In the genomic region with DNA sequence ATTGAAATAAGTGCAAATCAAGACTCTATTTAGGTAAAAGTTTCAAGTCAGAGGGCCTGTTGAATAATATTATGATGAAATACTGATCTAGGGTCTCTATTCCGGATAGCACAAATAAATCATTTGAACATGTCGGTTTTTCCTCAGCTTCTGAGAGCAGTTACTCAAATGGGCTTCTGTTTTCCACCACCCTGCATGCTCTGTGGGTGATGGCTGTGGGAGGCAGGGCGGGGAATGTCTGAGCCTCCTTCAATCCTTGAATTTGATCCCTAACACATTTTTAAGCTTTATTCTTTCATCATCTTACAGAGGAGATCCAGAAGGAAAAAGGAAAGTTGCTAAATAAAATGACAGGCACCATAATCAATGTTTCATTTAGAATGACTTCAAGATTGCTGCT, we compare ENCODE assay signal across 19 cellular contexts. TPM values are rescaled to one million over a fixed set of nuclear protein-coding genes. Genes with fewer than 3 reads are reported as not detected.
DNase-seq lines count a peak whose midpoint lies in the region; ATAC-seq and TF ChIP-seq lines count a peak whose summit lies in the region.
"Had no signal": no experiment of that assay in that cellular context is flagged by ENCODE, and none has a peak within 500 bp of the region (broad histone marks: within the 10 kb centered on the region; RNA-seq: fewer than 3 reads in every experiment).

No MANE protein-coding gene starts in this region.

- no peak overlapping the region for H3K4me2 ChIP-seq in GM23248 (ENCODE audit: unreplicated experiment)

- no peaks in the 10 kb centered on the region for H3F3A ChIP-seq in GM23248 (ENCODE audit: insufficient read depth)

- H3K4me1 ChIP-seq in mesodermal cell (ENCODE audit: control insufficient read depth, insufficient read depth, low read length, poor library complexity, severe bottlenecking) (peaks cover 21% of the 10 kb centered on the region), tibial artery (peaks cover 0 to 13% (median 2%) of the 10 kb centered on the region in 4 donors), GM23248 (ENCODE audit: insufficient read depth) (no peaks in the 10 kb centered on the region)
- H3K4me1 ChIP-seq: esophagus muscularis mucosa had no signal

- H4K20me1 ChIP-seq in GM23248 (ENCODE audit: insufficient read depth), result no peaks in the 10 kb centered on the region

- H3K36me3 ChIP-seq in mesodermal cell (ENCODE audit: control insufficient read depth, insufficient read depth, low read length) (no peaks in the 10 kb centered on the region), tibial artery (no peaks in the 10 kb centered on the region), GM23248 (ENCODE audit: low read depth) (no peaks in the 10 kb centered on the region)
- H3K36me3 ChIP-seq: esophagus muscularis mucosa had no signal

- H3K9me3 ChIP-seq in mesodermal cell (ENCODE audit: control insufficient read depth, low read length) (no peaks in the 10 kb centered on the region), tibial artery (no peaks in the 10 kb centered on the region), GM23248 (ENCODE audit: low read depth) (no peaks in the 10 kb centered on the region)
- H3K9me3 ChIP-seq: esophagus muscularis mucosa had no signal

- H3K27ac ChIP-seq in mesodermal cell (ENCODE audit: low read depth, low read length, severe bottlenecking) (peak overlapping the region; percentile 62), tibial artery (peak overlapping the region; percentile 96 to 98), GM23248 (no peak overlapping the region)
- H3K27ac ChIP-seq: esophagus muscularis mucosa, RWPE1 had no signal

- no CpG with 5 or more reads among the region's 3 CpGs for WGBS in mesodermal cell (ENCODE audit: insufficient coverage in 2 of 2), 2 experiments
- WGBS in GM23248 (ENCODE audit: low coverage in 1 of 2, low lambda C conversion rate in 2 of 2, missing lambda C conversion rate in 2 of 2), 2 experiments, result 4 to 7% methylated on average over 3 of the region's 3 CpGs

- DNase-seq in amniotic epithelial cell (ENCODE audit: low read depth) (peak; percentile 38), globus pallidus (ENCODE audit: low spot score) (peak; percentile 66), tibial artery (no peak), GM23248 (no peak)
- no peak for DNase-seq in stimulated activated naive CD4-positive, alpha-beta T cell (lab: John Stamatoyannopoulos, UW)
- DNase-seq: activated CD4-positive, alpha-beta T cell treated with anti-CD3 and anti-CD28 coated beads for 36 hours; AML-193; central memory CD4-positive, alpha-beta T cell; COR-L47; effector CD8-positive, alpha-beta T cell; NCI-H1105 treated with DMSO at 0.1 percent for 48 hours; NCI-H510A; nephron progenitor cell; stimulated activated CD4-positive, alpha-beta T cell treated with anti-CD3 and anti-CD28 coated beads, Interleukin-2, amount 100 ng/mL, for 48 hours had no signal

- no peak for TF ChIP-seq CTCF in tibial artery (IDR thresholded peaks at IDR 0.05)

- H3K27me3 ChIP-seq in tibial artery (no peaks in the 10 kb centered on the region), GM23248 (replicated peaks; ENCODE audit: insufficient read depth) (0 out of 2 replicates have a peak, but pooled peaks cover 9% of the 10 kb centered on the region)
- H3K27me3 ChIP-seq: esophagus muscularis mucosa had no signal

- no peaks in the 10 kb centered on the region for H3K9me2 ChIP-seq in GM23248 (ENCODE audit: insufficient read depth)

- in situ Hi-C loops in GM23248 (cut with MboI), result no loop called here

- H2AFZ ChIP-seq in GM23248, result no peak overlapping the region

- no peak overlapping the region for H3K9ac ChIP-seq in GM23248

- H3K4me3 ChIP-seq in mesodermal cell (ENCODE audit: extremely low read depth, insufficient read depth, low read length, poor library complexity, severe bottlenecking), result no peak overlapping the region
- H3K4me3 ChIP-seq in tibial artery, result peak overlapping the region; percentile 70 to 81
- no peak overlapping the region for H3K4me3 ChIP-seq in GM23248
- H3K4me3 ChIP-seq: esophagus muscularis mucosa had no signal

- ATAC-seq in HG03045 (IDR thresholded peaks at IDR 0.05; ENCODE audit: unreplicated experiment), result no peak
- ATAC-seq: activated CD4-positive, alpha-beta T cell treated with anti-CD3 and anti-CD28 coated beads for 36 hours had no signal

- H3K79me2 ChIP-seq in GM23248 (ENCODE audit: insufficient read depth), result no peaks in the 10 kb centered on the region

- intact Hi-C loops in tibial artery (cut with DNase I; ENCODE audit: low total_unique reads), result no loop called here

RNA-seq across cellular contexts. Expression of a gene that starts 8.5 kb away (rescaled TPM):
- 41.3 TPM for polyA plus RNA-seq in mesodermal cell (2013, experiment 1 of 2)
- polyA plus RNA-seq in mesodermal cell (2013, experiment 2 of 2), result 31.8 TPM
- total RNA-seq in GM23248 (2014; rRNA removed; shearing (Covaris generic)), result not detected in 2 replicates
- not detected in 2 replicates for polyA plus RNA-seq in GM23248 (2016; fragmentation: Nextera tagmentation; extraction: Ambion mirVana)
- total RNA-seq: Daoy had no signal

Comparison
In these comparisons a context has a peak if more than half of its experiments do, and no peak if none do; other contexts are left out.
1. DNase-seq: peak in amniotic epithelial cell (single experiment) and globus pallidus (single experiment); none in tibial artery (0 of 2), GM23248 (single experiment) and stimulated activated naive CD4-positive, alpha-beta T cell (0 of 6).
2. H3K4me3 ChIP-seq: peak in tibial artery (2 of 2); none in mesodermal cell (single experiment) and GM23248 (single experiment).